8 cellular contexts compared by ENCODE assay signal in genomic region chr4:75848191-75848760, GRCh38. TPM values are rescaled to one million over a fixed set of nuclear protein-coding genes. Genes with fewer than 3 reads are reported as not detected.
DNase-seq lines count a peak whose midpoint lies in the region; ATAC-seq and TF ChIP-seq lines count a peak whose summit lies in the region.
"Not testable (repeated sequence)": the region's sequence is repeated elsewhere in the genome, so short reads cannot be mapped to it uniquely, and the experiment has no call there.

No MANE protein-coding gene starts in this region.

- ATAC-seq in GM21737 (IDR thresholded peaks at IDR 0.05; ENCODE audit: unreplicated experiment) (peak; percentile 81), lung (ENCODE audit: insufficient read depth, low FRiP score) (peak; percentile 80)
- peak; percentile 72 for ATAC-seq in stimulated activated naive CD8-positive, alpha-beta T cell treated with anti-CD3 and anti-CD28 coated beads, Interleukin-15, Interleukin-2, amounts not matched to agents 100 U/mL and 50 U/mL, for 24 hours

- H3K36me3 Mint-ChIP-seq in activated CD4-positive, alpha-beta memory T cell treated with anti-CD3 and anti-CD28 coated beads for 36 hours, result not testable (repeated sequence)

- H3K27me3 ChIP-seq in lung (ENCODE audit: control insufficient read depth, insufficient read depth), result not testable (repeated sequence)

- peak; percentile 52 for TF ChIP-seq CTCF in lung (IDR thresholded peaks at IDR 0.05; ENCODE audit: control extremely low read depth, extremely low read depth)

- DNase-seq in DMS53 (lab: John Stamatoyannopoulos, UW) (peak; percentile 87), LoVo (ENCODE audit: low spot score) (peak; percentile 79), NOMO-1 treated with DMSO at 0.1 percent for 48 hours (lab: John Stamatoyannopoulos, UW; ENCODE audit: unreplicated experiment) (peak; percentile 75), epithelial cell of prostate (ENCODE audit: low read depth, low spot score) (peak; percentile 29), lung (ENCODE audit: low spot score) (peak; percentile 35)
- peak; percentile 40 for DNase-seq in activated CD4-positive, alpha-beta memory T cell treated with anti-CD3 and anti-CD28 coated beads for 36 hours
- DNase-seq in stimulated activated naive CD8-positive, alpha-beta T cell treated with anti-CD3 and anti-CD28 coated beads, Interleukin-15, Interleukin-2, amounts not matched to agents 100 U/mL and 50 U/mL, for 24 hours, result not testable (repeated sequence)

- H3K9me3 ChIP-seq in lung (ENCODE audit: control insufficient read depth in 2 of 2, insufficient read depth in 1 of 2, low read length in 1 of 2), result not testable (repeated sequence)

- H3K36me3 ChIP-seq in lung (ENCODE audit: control insufficient read depth in 2 of 2, insufficient read depth in 2 of 2, low read length in 2 of 2), result not testable (repeated sequence)

- intact Hi-C loops in activated CD4-positive, alpha-beta memory T cell treated with anti-CD3 and anti-CD28 coated beads for 36 hours (cut with micrococcal nuclease), result loop anchor here (2.0 to 5.0 kb wide), 4 partner anchors 69 to 211 kb away; partner anchors contain the start of gene G3BP2

- H3K4me1 Mint-ChIP-seq in activated CD4-positive, alpha-beta memory T cell treated with anti-CD3 and anti-CD28 coated beads for 36 hours (ENCODE audit: low read depth), result peaks cover 14% of the 10 kb centered on the region

- H3K27ac Mint-ChIP-seq in activated CD4-positive, alpha-beta memory T cell treated with anti-CD3 and anti-CD28 coated beads for 36 hours, result not testable (repeated sequence)

- POLR2A ChIA-PET in activated CD4-positive, alpha-beta memory T cell treated with anti-CD3 and anti-CD28 coated beads for 36 hours (lab: Charles Lee), result interaction anchor here (1.0 kb wide), 2 partner anchors 124 to 125 kb away, joined by 3 to 6 read pairs; partner anchors contain the start of gene USO1

- H3K27me3 Mint-ChIP-seq in activated CD4-positive, alpha-beta memory T cell treated with anti-CD3 and anti-CD28 coated beads for 36 hours, result not testable (repeated sequence)

- H3K4me3 Mint-ChIP-seq in activated CD4-positive, alpha-beta memory T cell treated with anti-CD3 and anti-CD28 coated beads for 36 hours, result not testable (repeated sequence)

- H3K4me3 ChIP-seq in lung, result not testable (repeated sequence)

- 24 to 26% methylated on average over 14 of the region's 14 CpGs for WGBS in lung, 2 donors

- not testable (repeated sequence) for H3K27ac ChIP-seq in epithelial cell of prostate; lung (ENCODE audit: low read depth in 1 of 2, low read length in 1 of 2)

- not testable (repeated sequence) for H3K9me3 Mint-ChIP-seq in activated CD4-positive, alpha-beta memory T cell treated with anti-CD3 and anti-CD28 coated beads for 36 hours

- CTCF ChIA-PET in activated CD4-positive, alpha-beta memory T cell treated with anti-CD3 and anti-CD28 coated beads for 36 hours (lab: Charles Lee), result interaction anchor here (0.6 to 1.5 kb wide), 29 partner anchors 10 to 976 kb away, joined by 3 to 13 read pairs (median 3); partner anchors contain the start of gene USO1

- H3K4me1 ChIP-seq in lung (ENCODE audit: control insufficient read depth in 2 of 2, insufficient read depth in 2 of 2, low read length in 2 of 2), result not testable (repeated sequence)

RNA-seq across cellular contexts. Expression of gene PPEF2, which starts 54.0 kb away (rescaled TPM):
- total RNA-seq in activated CD4-positive, alpha-beta memory T cell treated with anti-CD3 and anti-CD28 coated beads for 36 hours, result under 1 TPM in 1 of 2 experiments, not detected in 1; 0.40 TPM
- not detected for total RNA-seq in lung
- under 1 TPM in 1 of 2 donors, not detected in 1; 0.01 TPM for polyA plus RNA-seq in lung
